Comparison of ENCODE assay signal across 1 cellular context in the genomic region with DNA sequence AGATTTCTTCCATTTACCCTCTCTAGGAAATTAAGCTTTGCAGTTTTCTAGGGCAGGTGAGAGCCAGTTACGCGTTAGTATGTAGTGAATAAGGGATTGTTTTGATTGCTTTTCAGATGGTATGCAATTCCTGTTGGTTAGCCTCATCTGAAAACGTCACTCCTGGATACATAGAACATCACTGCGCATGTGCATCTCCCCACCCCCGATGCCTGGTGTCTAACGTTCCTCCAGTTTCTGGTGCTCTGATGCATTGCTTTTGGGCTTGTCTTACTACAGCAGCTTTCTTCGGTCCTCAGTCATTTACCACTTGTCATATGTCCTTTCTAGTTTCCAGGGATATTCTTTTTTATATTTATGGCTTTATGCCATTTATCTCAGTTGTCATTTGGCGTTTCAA.
TF ChIP-seq lines count a peak whose summit lies in the region.

No MANE protein-coding gene starts in this region.

TF ChIP-seq in GM23338, 12 proteins besides CTCF, POLR2A, EP300 and RAD21:
- no peak for TF ChIP-seq EZH2 (IDR thresholded peaks at IDR 0.05; ENCODE audit: low read depth, unreplicated experiment)
- TF ChIP-seq, protein P1, sequence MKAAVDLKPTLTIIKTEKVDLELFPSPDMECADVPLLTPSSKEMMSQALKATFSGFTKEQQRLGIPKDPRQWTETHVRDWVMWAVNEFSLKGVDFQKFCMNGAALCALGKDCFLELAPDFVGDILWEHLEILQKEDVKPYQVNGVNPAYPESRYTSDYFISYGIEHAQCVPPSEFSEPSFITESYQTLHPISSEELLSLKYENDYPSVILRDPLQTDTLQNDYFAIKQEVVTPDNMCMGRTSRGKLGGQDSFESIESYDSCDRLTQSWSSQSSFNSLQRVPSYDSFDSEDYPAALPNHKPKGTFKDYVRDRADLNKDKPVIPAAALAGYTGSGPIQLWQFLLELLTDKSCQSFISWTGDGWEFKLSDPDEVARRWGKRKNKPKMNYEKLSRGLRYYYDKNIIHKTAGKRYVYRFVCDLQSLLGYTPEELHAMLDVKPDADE (IDR thresholded peaks at IDR 0.05), result no peak
- no peak for TF ChIP-seq CREB1 (CRISPR knock-in tag; IDR thresholded peaks at IDR 0.05; ENCODE audit: low read depth)
- no peak for TF ChIP-seq STAT1 (IDR thresholded peaks at IDR 0.05; ENCODE audit: unreplicated experiment)
- TF ChIP-seq, protein P2, sequence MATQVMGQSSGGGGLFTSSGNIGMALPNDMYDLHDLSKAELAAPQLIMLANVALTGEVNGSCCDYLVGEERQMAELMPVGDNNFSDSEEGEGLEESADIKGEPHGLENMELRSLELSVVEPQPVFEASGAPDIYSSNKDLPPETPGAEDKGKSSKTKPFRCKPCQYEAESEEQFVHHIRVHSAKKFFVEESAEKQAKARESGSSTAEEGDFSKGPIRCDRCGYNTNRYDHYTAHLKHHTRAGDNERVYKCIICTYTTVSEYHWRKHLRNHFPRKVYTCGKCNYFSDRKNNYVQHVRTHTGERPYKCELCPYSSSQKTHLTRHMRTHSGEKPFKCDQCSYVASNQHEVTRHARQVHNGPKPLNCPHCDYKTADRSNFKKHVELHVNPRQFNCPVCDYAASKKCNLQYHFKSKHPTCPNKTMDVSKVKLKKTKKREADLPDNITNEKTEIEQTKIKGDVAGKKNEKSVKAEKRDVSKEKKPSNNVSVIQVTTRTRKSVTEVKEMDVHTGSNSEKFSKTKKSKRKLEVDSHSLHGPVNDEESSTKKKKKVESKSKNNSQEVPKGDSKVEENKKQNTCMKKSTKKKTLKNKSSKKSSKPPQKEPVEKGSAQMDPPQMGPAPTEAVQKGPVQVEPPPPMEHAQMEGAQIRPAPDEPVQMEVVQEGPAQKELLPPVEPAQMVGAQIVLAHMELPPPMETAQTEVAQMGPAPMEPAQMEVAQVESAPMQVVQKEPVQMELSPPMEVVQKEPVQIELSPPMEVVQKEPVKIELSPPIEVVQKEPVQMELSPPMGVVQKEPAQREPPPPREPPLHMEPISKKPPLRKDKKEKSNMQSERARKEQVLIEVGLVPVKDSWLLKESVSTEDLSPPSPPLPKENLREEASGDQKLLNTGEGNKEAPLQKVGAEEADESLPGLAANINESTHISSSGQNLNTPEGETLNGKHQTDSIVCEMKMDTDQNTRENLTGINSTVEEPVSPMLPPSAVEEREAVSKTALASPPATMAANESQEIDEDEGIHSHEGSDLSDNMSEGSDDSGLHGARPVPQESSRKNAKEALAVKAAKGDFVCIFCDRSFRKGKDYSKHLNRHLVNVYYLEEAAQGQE (IDR thresholded peaks at IDR 0.05; ENCODE audit: unreplicated experiment), result no peak
- TF ChIP-seq ZNF114 (CRISPR knock-in tag; IDR thresholded peaks at IDR 0.05), result no peak
- TF ChIP-seq, protein P3, sequence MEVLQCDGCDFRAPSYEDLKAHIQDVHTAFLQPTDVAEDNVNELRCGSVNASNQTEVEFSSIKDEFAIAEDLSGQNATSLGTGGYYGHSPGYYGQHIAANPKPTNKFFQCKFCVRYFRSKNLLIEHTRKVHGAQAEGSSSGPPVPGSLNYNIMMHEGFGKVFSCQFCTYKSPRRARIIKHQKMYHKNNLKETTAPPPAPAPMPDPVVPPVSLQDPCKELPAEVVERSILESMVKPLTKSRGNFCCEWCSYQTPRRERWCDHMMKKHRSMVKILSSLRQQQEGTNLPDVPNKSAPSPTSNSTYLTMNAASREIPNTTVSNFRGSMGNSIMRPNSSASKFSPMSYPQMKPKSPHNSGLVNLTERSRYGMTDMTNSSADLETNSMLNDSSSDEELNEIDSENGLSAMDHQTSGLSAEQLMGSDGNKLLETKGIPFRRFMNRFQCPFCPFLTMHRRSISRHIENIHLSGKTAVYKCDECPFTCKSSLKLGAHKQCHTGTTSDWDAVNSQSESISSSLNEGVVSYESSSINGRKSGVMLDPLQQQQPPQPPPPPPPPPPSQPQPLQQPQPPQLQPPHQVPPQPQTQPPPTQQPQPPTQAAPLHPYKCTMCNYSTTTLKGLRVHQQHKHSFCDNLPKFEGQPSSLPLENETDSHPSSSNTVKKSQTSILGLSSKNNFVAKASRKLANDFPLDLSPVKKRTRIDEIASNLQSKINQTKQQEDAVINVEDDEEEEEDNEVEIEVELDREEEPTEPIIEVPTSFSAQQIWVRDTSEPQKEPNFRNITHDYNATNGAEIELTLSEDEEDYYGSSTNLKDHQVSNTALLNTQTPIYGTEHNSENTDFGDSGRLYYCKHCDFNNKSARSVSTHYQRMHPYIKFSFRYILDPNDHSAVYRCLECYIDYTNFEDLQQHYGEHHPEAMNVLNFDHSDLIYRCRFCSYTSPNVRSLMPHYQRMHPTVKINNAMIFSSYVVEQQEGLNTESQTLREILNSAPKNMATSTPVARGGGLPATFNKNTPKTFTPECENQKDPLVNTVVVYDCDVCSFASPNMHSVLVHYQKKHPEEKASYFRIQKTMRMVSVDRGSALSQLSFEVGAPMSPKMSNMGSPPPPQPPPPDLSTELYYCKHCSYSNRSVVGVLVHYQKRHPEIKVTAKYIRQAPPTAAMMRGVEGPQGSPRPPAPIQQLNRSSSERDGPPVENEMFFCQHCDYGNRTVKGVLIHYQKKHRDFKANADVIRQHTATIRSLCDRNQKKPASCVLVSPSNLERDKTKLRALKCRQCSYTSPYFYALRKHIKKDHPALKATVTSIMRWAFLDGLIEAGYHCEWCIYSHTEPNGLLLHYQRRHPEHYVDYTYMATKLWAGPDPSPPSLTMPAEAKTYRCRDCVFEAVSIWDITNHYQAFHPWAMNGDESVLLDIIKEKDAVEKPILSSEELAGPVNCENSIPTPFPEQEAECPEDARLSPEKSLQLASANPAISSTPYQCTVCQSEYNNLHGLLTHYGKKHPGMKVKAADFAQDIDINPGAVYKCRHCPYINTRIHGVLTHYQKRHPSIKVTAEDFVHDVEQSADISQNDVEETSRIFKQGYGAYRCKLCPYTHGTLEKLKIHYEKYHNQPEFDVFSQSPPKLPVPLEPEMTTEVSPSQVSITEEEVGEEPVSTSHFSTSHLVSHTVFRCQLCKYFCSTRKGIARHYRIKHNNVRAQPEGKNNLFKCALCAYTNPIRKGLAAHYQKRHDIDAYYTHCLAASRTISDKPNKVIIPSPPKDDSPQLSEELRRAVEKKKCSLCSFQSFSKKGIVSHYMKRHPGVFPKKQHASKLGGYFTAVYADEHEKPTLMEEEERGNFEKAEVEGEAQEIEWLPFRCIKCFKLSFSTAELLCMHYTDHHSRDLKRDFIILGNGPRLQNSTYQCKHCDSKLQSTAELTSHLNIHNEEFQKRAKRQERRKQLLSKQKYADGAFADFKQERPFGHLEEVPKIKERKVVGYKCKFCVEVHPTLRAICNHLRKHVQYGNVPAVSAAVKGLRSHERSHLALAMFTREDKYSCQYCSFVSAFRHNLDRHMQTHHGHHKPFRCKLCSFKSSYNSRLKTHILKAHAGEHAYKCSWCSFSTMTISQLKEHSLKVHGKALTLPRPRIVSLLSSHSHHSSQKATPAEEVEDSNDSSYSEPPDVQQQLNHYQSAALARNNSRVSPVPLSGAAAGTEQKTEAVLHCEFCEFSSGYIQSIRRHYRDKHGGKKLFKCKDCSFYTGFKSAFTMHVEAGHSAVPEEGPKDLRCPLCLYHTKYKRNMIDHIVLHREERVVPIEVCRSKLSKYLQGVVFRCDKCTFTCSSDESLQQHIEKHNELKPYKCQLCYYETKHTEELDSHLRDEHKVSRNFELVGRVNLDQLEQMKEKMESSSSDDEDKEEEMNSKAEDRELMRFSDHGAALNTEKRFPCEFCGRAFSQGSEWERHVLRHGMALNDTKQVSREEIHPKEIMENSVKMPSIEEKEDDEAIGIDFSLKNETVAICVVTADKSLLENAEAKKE (CRISPR knock-in tag; IDR thresholded peaks at IDR 0.05), result no peak
- TF ChIP-seq NANOG (IDR thresholded peaks at IDR 0.05; ENCODE audit: borderline replicate concordance), result no peak
- no peak for TF ChIP-seq ZNF331 (CRISPR knock-in tag; IDR thresholded peaks at IDR 0.05; ENCODE audit: low read depth)
- no peak for TF ChIP-seq POLR2AphosphoS5 (IDR thresholded peaks at IDR 0.05; ENCODE audit: low read depth)
- no peak for TF ChIP-seq EZH2phosphoT487 (IDR thresholded peaks at IDR 0.05; ENCODE audit: unreplicated experiment)
- TF ChIP-seq JUNB (IDR thresholded peaks at IDR 0.05; ENCODE audit: unreplicated experiment), result no peak
TF ChIP-seq in GM23338: peak in this region for 0.
